8 cellular contexts compared by ENCODE assay signal in genomic region chr1:53196485-53197271, GRCh38.
A peak's percentile ranks its signal among the peaks of the same experiment; 100 is the strongest.
DNase-seq lines count a peak whose midpoint lies in the region; ATAC-seq lines count a peak whose summit lies in the region.

Gene CPT2 (plus strand): TSS chr1:53196824. CDS start chr1:53196944, 120 bp downstream.

- peak in 13 of 14 donors; percentile 54 to 92 (median 80) for DNase-seq in C1 segment of cervical spinal cord (lab: John Stamatoyannopoulos, UW)
- DNase-seq in NCI-H748 treated with DMSO at 0.1 percent for 48 hours (lab: John Stamatoyannopoulos, UW): peak; percentile 80
- peak; percentile 84 for DNase-seq in activated CD4-positive, alpha-beta T cell treated with anti-CD3 and anti-CD28 coated beads, Interleukin-2, amount 50 U/mL, for 1 hour
- peak; percentile 87 for DNase-seq in dedifferentiated amniotic fluid mesenchymal stem cell (ENCODE audit: extremely low spot score)
- DNase-seq in left kidney (ENCODE audit: low read depth, low spot score): peak; percentile 97
- peak; percentile 93 for DNase-seq in stimulated activated CD4-positive, alpha-beta T cell treated with anti-CD3 and anti-CD28 coated beads, Interleukin-1b, Interleukin-23, amount 100 ng/mL, for 48 hours

- ATAC-seq in GM19372 (IDR thresholded peaks at IDR 0.05; ENCODE audit: low read depth, unreplicated experiment) (peak; percentile 98), HG03521 (IDR thresholded peaks at IDR 0.05; ENCODE audit: unreplicated experiment) (peak; percentile 98)

Comparison
In these comparisons a context has a peak if more than half of its experiments do, and no peak if none do; other contexts are left out.
1. Peak in every context shown above with its lines: DNase-seq and ATAC-seq.